In genomic region chrX:48918644-48919340, GRCh38 we compare ENCODE assay signal across 8 cellular contexts. TPM values are rescaled to one million over a fixed set of nuclear protein-coding genes. Genes with fewer than 3 reads are reported as not detected.
DNase-seq lines count a peak whose midpoint lies in the region; ATAC-seq and TF ChIP-seq lines count a peak whose summit lies in the region.

Gene PIM2 (minus strand): TSS chrX:48919024. CDS start chrX:48918834, 190 bp downstream.

- H3K27ac ChIP-seq in epithelial cell of prostate, result peak within 1 kb of the TSS; percentile 20

- ATAC-seq in GM21576 (IDR thresholded peaks at IDR 0.05; ENCODE audit: unreplicated experiment), result peak; percentile 62

- no peak for TF ChIP-seq EP300 in Ishikawa (IDR thresholded peaks at IDR 0.05; ENCODE audit: borderline replicate concordance)

- TF ChIP-seq RAD21 in Ishikawa (IDR thresholded peaks at IDR 0.05; ENCODE audit: low read depth), result no peak

- DNase-seq in DMS 273 treated with DMSO at 0.1 percent for 48 hours (lab: John Stamatoyannopoulos, UW) (peak; percentile 94), OCI-M1 (lab: John Stamatoyannopoulos, UW) (peak; percentile 97), activated T-cell treated with anti-CD3 and anti-CD28 coated beads for 1 hour (ENCODE audit: low read depth) (peak; percentile 83), epithelial cell of prostate (ENCODE audit: low read depth, low spot score) (peak; percentile 52), mucosa of gallbladder (ENCODE audit: low spot score) (peak; percentile 93)
- DNase-seq in stimulated activated CD8-positive, alpha-beta memory T cell treated with anti-CD3 and anti-CD28 coated beads, Interleukin-4, amount 100 ng/mL, for 4 hours (ENCODE audit: low read depth in 2 of 2, low spot score in 1 of 2), result peak; percentile 72 to 86

TF ChIP-seq in Ishikawa, 13 proteins besides CTCF, POLR2A, EP300 and RAD21:
- TF ChIP-seq USF1 (IDR thresholded peaks at IDR 0.05) (peak; percentile 70), TAF1 (IDR thresholded peaks at IDR 0.05; ENCODE audit: low read depth) (peak; percentile 66), EGR1 (IDR thresholded peaks at IDR 0.05) (0 out of 2 replicates have a peak, but pooled peaks have one; percentile 1), ZBTB7A (IDR thresholded peaks at IDR 0.05; ENCODE audit: low read depth) (peak; percentile 85), REST (IDR thresholded peaks at IDR 0.05; ENCODE audit: low read depth) (no peak)

RNA-seq across cellular contexts. Expression of gene PIM2, which starts in this region (rescaled TPM):
- 11.5 TPM for total RNA-seq in mucosa of gallbladder

Comparison
In these comparisons a context has a peak if more than half of its experiments do, and no peak if none do; other contexts are left out.
1. Peak in every context shown above with its lines: DNase-seq, ATAC-seq and H3K27ac ChIP-seq.